In genomic region chr20:15162061-15162740, GRCh38 we compare ENCODE assay signal across 10 cellular contexts.
DNase-seq lines count a peak whose midpoint lies in the region; ATAC-seq, FAIRE-seq and TF ChIP-seq lines count a peak whose summit lies in the region.
"Had no signal": no experiment of that assay in that cellular context is flagged by ENCODE, and none has a peak within 500 bp of the region (broad histone marks: within the 10 kb centered on the region; RNA-seq: fewer than 3 reads in every experiment).

No MANE protein-coding gene starts in this region.

- intact Hi-C loops in right cardiac atrium (cut with DNase I) (no loop called here), left cardiac atrium (cut with DNase I) (no loop called here), GM12878 (cut with micrococcal nuclease; ENCODE audit: unreplicated experiment) (loop anchor here (5.0 kb wide), 1 partner anchor 330 kb away; no protein-coding TSS in a partner anchor), upper lobe of right lung (cut with DNase I) (no loop called here)

- H3K4me3 ChIP-seq in right cardiac atrium (ENCODE audit: low read length) (peak overlapping the region; percentile 40), GM12878 (peak overlapping the region; percentile 29; the same call in 1 of the 2 replicates), upper lobe of right lung (peak overlapping the region; percentile 35)
- H3K4me3 ChIP-seq: K562 had no signal

- POLR2A ChIA-PET in GM12878 (lab: Charles Lee), result no interaction called here

- no peak for ATAC-seq in right cardiac atrium
- no peak for ATAC-seq in left cardiac atrium
- peak; percentile 75 for ATAC-seq in HG03342 (IDR thresholded peaks at IDR 0.05; ENCODE audit: unreplicated experiment)
- ATAC-seq in GM12878, result peak; percentile 91
- no peak for ATAC-seq in upper lobe of right lung
- ATAC-seq: K562 had no signal

- peak overlapping the region; percentile 38; the same call in 1 of the 2 replicates for H3K9ac ChIP-seq in GM12878 (ENCODE audit: control insufficient read depth, insufficient read depth, low read length)

- H3K27ac ChIP-seq in right cardiac atrium (ENCODE audit: low read length), result no peak overlapping the region
- peak overlapping the region; percentile 38; the same call in 1 of the 2 replicates for H3K27ac ChIP-seq in GM12878 (ENCODE audit: control insufficient read depth, insufficient read depth)
- H3K27ac ChIP-seq in upper lobe of right lung, result no peak overlapping the region

- in situ Hi-C loops in GM12878 (cut with MboI), result no loop called here

- H3K79me2 ChIP-seq in GM12878 (ENCODE audit: control insufficient read depth, insufficient read depth, low read length), result no peaks in the 10 kb centered on the region

- CTCF ChIA-PET in GM12878 (lab: Yijun Ruan, JAX), result interaction anchor here (1.5 kb wide), 1 partner anchor 10 kb away, joined by 4 read pairs; no protein-coding TSS in a partner anchor

- no peak for DNase-seq in right cardiac atrium
- no peak for DNase-seq in left cardiac atrium
- peak; percentile 48 for DNase-seq in GM12878 (ENCODE audit: low read depth, low spot score)
- no peak for DNase-seq in upper lobe of right lung
- no peak for DNase-seq in NCI-H2171 treated with DMSO at 0.1 percent for 48 hours (lab: John Stamatoyannopoulos, UW)
- no peak for DNase-seq in NCI-H446 treated with DMSO at 0.1 percent for 48 hours (lab: John Stamatoyannopoulos, UW)
- no peak for DNase-seq in midbrain (lab: John Stamatoyannopoulos, UW)

- H3K27me3 ChIP-seq in right cardiac atrium (ENCODE audit: control insufficient read depth, insufficient read depth) (no peaks in the 10 kb centered on the region), GM12878 (replicated peaks in 1 of 2; ENCODE audit: control insufficient read depth in 2 of 2, insufficient read depth in 2 of 2, low read length in 1 of 2) (no peaks in the 10 kb centered on the region), upper lobe of right lung (no peaks in the 10 kb centered on the region)

- SMC1A ChIA-PET in GM12878 (lab: Charles Lee; ENCODE audit: uncharacterized antibody, unreplicated experiment), result interaction anchor here (0.6 kb wide), 1 partner anchor 1588 kb away, joined by 3 read pairs; no protein-coding TSS in a partner anchor

- no peak for TF ChIP-seq RAD21 in GM12878 (IDR thresholded peaks at IDR 0.05; ENCODE audit: insufficient read depth, low read depth, low read length)

- H3K4me1 ChIP-seq in right cardiac atrium (ENCODE audit: control insufficient read depth, insufficient read depth, low read length) (no peaks in the 10 kb centered on the region), GM12878 (ENCODE audit: control insufficient read depth, insufficient read depth, low read length) (peaks cover 9% of the 10 kb centered on the region), upper lobe of right lung (no peaks in the 10 kb centered on the region)

- peak overlapping the region; percentile 75 for H2AFZ ChIP-seq in GM12878 (ENCODE audit: control insufficient read depth, low read depth, low read length)

- TF ChIP-seq CTCF in GM12878 (IDR thresholded peaks at IDR 0.05 in 2 of 3, conservative IDR thresholded peaks at IDR 0.05 in 1 of 3; ENCODE audit: control insufficient read depth in 2 of 3, extremely low read depth in 1 of 3, insufficient read depth in 1 of 3, low read depth in 3 of 3, low read length in 3 of 3) (no peak), upper lobe of right lung (IDR thresholded peaks at IDR 0.05) (no peak)

- H3K9me3 ChIP-seq in right cardiac atrium (ENCODE audit: control insufficient read depth, low read length) (no peaks in the 10 kb centered on the region), GM12878 (replicated peaks; ENCODE audit: control insufficient read depth, insufficient read depth, low read length) (no peaks in the 10 kb centered on the region), upper lobe of right lung (no peaks in the 10 kb centered on the region)

- RAD21 ChIA-PET in GM12878 (lab: Charles Lee; ENCODE audit: unreplicated experiment), result no interaction called here

- peak; percentile 87 for FAIRE-seq in GM12878 (lab: Jason Lieb, UNC)
- FAIRE-seq: K562, keratinocyte had no signal

- 0 out of 4 replicates have a peak, but pooled peaks of 1 of the 2 experiments have one; percentile 10 for TF ChIP-seq EP300 in GM12878 (IDR thresholded peaks at IDR 0.05; ENCODE audit: borderline replicate concordance in 1 of 2, control insufficient read depth in 1 of 2, low read depth in 2 of 2, low read length in 2 of 2)

- H3K36me3 ChIP-seq in GM12878 (ENCODE audit: control insufficient read depth in 2 of 2, insufficient read depth in 2 of 2, low read length in 1 of 2) (no peaks in the 10 kb centered on the region), upper lobe of right lung (no peaks in the 10 kb centered on the region)

- WGBS in right cardiac atrium, result 65% methylated on average over 7 of the region's 7 CpGs
- 1% methylated on average over 7 of the region's 7 CpGs for WGBS in GM12878 (ENCODE audit: insufficient coverage, insufficient replicate concordance, low lambda C conversion rate, missing lambda C conversion rate)

- TF ChIP-seq POLR2A in GM12878 (IDR thresholded peaks at IDR 0.05; ENCODE audit: low read depth, low read length), result no peak

- no peaks in the 10 kb centered on the region for H4K20me1 ChIP-seq in GM12878 (ENCODE audit: control insufficient read depth, insufficient read depth)

- no TSS peak for BruUV-seq in GM12878 (replicated peaks; lab: Mats Ljungman, UMichigan)

- H3K4me2 ChIP-seq in GM12878 (ENCODE audit: control insufficient read depth, insufficient read depth), result peak overlapping the region; percentile 91

TF ChIP-seq in GM12878, 131 proteins besides CTCF, POLR2A, EP300 and RAD21:
- no peak for TF ChIP-seq RAD51 (IDR thresholded peaks at IDR 0.05)
- peak; percentile 86 for TF ChIP-seq JUNB (IDR thresholded peaks at IDR 0.05)
- TF ChIP-seq, protein P1, sequence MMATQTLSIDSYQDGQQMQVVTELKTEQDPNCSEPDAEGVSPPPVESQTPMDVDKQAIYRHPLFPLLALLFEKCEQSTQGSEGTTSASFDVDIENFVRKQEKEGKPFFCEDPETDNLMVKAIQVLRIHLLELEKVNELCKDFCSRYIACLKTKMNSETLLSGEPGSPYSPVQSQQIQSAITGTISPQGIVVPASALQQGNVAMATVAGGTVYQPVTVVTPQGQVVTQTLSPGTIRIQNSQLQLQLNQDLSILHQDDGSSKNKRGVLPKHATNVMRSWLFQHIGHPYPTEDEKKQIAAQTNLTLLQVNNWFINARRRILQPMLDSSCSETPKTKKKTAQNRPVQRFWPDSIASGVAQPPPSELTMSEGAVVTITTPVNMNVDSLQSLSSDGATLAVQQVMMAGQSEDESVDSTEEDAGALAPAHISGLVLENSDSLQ (IDR thresholded peaks at IDR 0.05), result peak; percentile 53; the same call in 1 of the 2 replicates
- peak; percentile 16; the same call in 1 of the 2 replicates for TF ChIP-seq BCL11A (IDR thresholded peaks at IDR 0.05; ENCODE audit: low read depth, low read length)
- no peak for TF ChIP-seq IRF5 (IDR thresholded peaks at IDR 0.05; ENCODE audit: borderline replicate concordance)
- 0 out of 2 replicates have a peak, but pooled peaks have one; percentile 18 for TF ChIP-seq DPF2 (IDR thresholded peaks at IDR 0.05)
- peak; percentile 51; the same call in 1 of the 2 replicates for TF ChIP-seq TCF7 (IDR thresholded peaks at IDR 0.05; ENCODE audit: borderline replicate concordance)
- TF ChIP-seq IRF4 (IDR thresholded peaks at IDR 0.05; ENCODE audit: low read depth, low read length), result peak; percentile 48; the same call in 1 of the 2 replicates
- TF ChIP-seq MEF2A (IDR thresholded peaks at IDR 0.05; ENCODE audit: insufficient read depth, low read depth, low read length), result peak; percentile 50; the same call in 1 of the 2 replicates
- peak; percentile 88 for TF ChIP-seq RUNX3 (IDR thresholded peaks at IDR 0.05; ENCODE audit: low read length)
- TF ChIP-seq, protein P2, sequence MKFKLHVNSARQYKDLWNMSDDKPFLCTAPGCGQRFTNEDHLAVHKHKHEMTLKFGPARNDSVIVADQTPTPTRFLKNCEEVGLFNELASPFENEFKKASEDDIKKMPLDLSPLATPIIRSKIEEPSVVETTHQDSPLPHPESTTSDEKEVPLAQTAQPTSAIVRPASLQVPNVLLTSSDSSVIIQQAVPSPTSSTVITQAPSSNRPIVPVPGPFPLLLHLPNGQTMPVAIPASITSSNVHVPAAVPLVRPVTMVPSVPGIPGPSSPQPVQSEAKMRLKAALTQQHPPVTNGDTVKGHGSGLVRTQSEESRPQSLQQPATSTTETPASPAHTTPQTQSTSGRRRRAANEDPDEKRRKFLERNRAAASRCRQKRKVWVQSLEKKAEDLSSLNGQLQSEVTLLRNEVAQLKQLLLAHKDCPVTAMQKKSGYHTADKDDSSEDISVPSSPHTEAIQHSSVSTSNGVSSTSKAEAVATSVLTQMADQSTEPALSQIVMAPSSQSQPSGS (IDR thresholded peaks at IDR 0.05; ENCODE audit: low read length), result 0 out of 2 replicates have a peak, but pooled peaks have one; percentile 27
- no peak for TF ChIP-seq KAT2A (conservative IDR thresholded peaks at IDR 0.05; ENCODE audit: control insufficient read depth, low read depth, low read length)
- peak; percentile 53 to 67; a peak in 3 of 4 replicates for TF ChIP-seq IKZF2 (IDR thresholded peaks at IDR 0.05)
- peak; percentile 63 for TF ChIP-seq NFIC (IDR thresholded peaks at IDR 0.05; ENCODE audit: low read depth, low read length)

Comparison
In these comparisons a context has a peak if more than half of its experiments do, and no peak if none do; other contexts are left out.
1. ATAC-seq: peak in HG03342 (single experiment) and GM12878 (single experiment); none in right cardiac atrium (0 of 2), left cardiac atrium (0 of 2) and upper lobe of right lung (single experiment).
2. Peak in every context shown above with its lines, with median percentiles within 50 percentile points of each other: H3K4me3 ChIP-seq.